ENCODE assay signal across 12 cellular contexts in the genomic region with DNA sequence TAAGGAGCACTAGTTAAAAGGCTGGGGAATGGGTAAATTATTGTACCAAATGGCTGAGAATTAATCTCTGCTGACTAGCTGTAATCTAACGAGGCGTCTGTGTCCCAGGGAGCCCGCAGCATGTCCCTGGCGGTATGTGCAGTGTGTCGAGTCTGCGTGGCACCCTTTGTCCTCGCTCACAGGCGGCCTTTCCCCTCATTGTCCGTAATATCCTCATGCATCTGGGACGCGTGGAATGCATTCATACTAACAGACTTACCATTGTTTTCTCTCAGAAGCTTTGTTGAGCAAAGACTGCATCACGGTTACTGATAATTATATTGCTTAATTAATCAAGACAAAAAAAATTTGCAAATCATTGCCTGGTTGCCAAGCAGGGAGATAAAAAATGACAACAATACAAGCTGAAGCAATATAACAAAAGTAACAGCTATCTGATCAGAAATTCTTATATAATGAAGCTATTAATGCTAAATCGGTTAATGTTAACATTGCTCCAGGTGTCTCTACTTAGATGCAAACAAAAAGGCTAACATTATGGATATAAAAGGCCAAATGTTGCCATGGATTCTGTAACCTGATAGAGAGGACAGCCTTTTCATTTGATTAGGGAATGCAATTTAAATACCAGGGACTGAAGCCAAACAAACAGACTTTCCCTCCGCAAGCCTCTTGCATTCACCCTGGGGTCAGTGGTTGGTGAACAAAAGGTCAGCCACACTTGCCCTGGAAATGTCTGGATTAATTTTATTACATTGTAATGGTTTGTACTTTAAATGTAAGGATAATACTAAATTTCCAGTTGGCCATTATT.
DNase-seq lines count a peak whose midpoint lies in the region; ATAC-seq and TF ChIP-seq lines count a peak whose summit lies in the region.
"Had no signal": no experiment of that assay in that cellular context is flagged by ENCODE, and none has a peak within 500 bp of the region (broad histone marks: within the 10 kb centered on the region; RNA-seq: fewer than 3 reads in every experiment).

No MANE protein-coding gene starts in this region.

- H3K36me3 ChIP-seq in esophagus squamous epithelium = peaks cover 0 to 79% (median 0%) of the 10 kb centered on the region in 3 donors

- peak; percentile 93 for DNase-seq in Ammon's horn (ENCODE audit: low spot score)
- peak; percentile 95 for DNase-seq in NCI-H1105 treated with DMSO at 0.1 percent for 48 hours (lab: John Stamatoyannopoulos, UW)
- no peak for DNase-seq in activated naive CD8-positive, alpha-beta T cell treated with anti-CD3 and anti-CD28 coated beads, Interleukin-2, amount 50 U/mL, for 24 hours
- DNase-seq in left kidney (ENCODE audit: low read depth, low spot score) = peak; percentile 45
- DNase-seq in stimulated activated CD4-positive, alpha-beta T cell treated with anti-CD3 and anti-CD28 coated beads, Interleukin-4, amount 100 ng/mL, for 4 hours = no peak
- no peak for DNase-seq in esophagus squamous epithelium (lab: John Stamatoyannopoulos, UW)
- no peak for DNase-seq in HT-29 (ENCODE audit: low spot score)
- DNase-seq: left colon, MV-4-11, T-helper 1 cell had no signal

- no peaks in the 10 kb centered on the region for H3K9me3 ChIP-seq in esophagus squamous epithelium
- H3K9me3 ChIP-seq: suprapubic skin had no signal

- TF ChIP-seq POLR2A in esophagus squamous epithelium (IDR thresholded peaks at IDR 0.05) = no peak

- H3K4me1 Mint-ChIP-seq in activated naive CD8-positive, alpha-beta T cell treated with anti-CD3 and anti-CD28 coated beads, Interleukin-2, amount 50 U/mL, for 24 hours = peaks cover 80% of the 10 kb centered on the region

- no peak overlapping the region for H3K4me3 ChIP-seq in esophagus squamous epithelium
- H3K4me3 ChIP-seq: suprapubic skin had no signal

- no peak for TF ChIP-seq CTCF in esophagus squamous epithelium (IDR thresholded peaks at IDR 0.05)

- peaks cover 53% of the 10 kb centered on the region for H3K36me3 Mint-ChIP-seq in activated naive CD8-positive, alpha-beta T cell treated with anti-CD3 and anti-CD28 coated beads, Interleukin-2, amount 50 U/mL, for 24 hours (ENCODE audit: low read depth)

- WGBS in esophagus squamous epithelium, 2 donors = 87 to 89% methylated on average over 14 of the region's 14 CpGs

- H3K27me3 ChIP-seq in esophagus squamous epithelium = no peaks in the 10 kb centered on the region
- H3K27me3 ChIP-seq: suprapubic skin had no signal

- no peaks in the 10 kb centered on the region for H3K4me1 ChIP-seq in esophagus squamous epithelium
- H3K4me1 ChIP-seq: suprapubic skin had no signal

- H3K9me3 Mint-ChIP-seq in activated naive CD8-positive, alpha-beta T cell treated with anti-CD3 and anti-CD28 coated beads, Interleukin-2, amount 50 U/mL, for 24 hours = no peaks in the 10 kb centered on the region

- H3K27ac Mint-ChIP-seq in activated naive CD8-positive, alpha-beta T cell treated with anti-CD3 and anti-CD28 coated beads, Interleukin-2, amount 50 U/mL, for 24 hours = peak overlapping the region; percentile 100

- H3K4me3 Mint-ChIP-seq in activated naive CD8-positive, alpha-beta T cell treated with anti-CD3 and anti-CD28 coated beads, Interleukin-2, amount 50 U/mL, for 24 hours = no peak overlapping the region

- ATAC-seq in activated naive CD8-positive, alpha-beta T cell treated with anti-CD3 and anti-CD28 coated beads, Interleukin-2, amount 50 U/mL, for 24 hours = no peak
- ATAC-seq in GM21737 (IDR thresholded peaks at IDR 0.05; ENCODE audit: unreplicated experiment) = no peak
- ATAC-seq: left colon had no signal

- peaks cover 2% of the 10 kb centered on the region for H3K27me3 Mint-ChIP-seq in activated naive CD8-positive, alpha-beta T cell treated with anti-CD3 and anti-CD28 coated beads, Interleukin-2, amount 50 U/mL, for 24 hours

- intact Hi-C loops in esophagus squamous epithelium (cut with DNase I) = no loop called here

- H3K27ac ChIP-seq in esophagus squamous epithelium = no peak overlapping the region
- H3K27ac ChIP-seq: suprapubic skin had no signal

Comparison
In these comparisons a context has a peak if more than half of its experiments do, and no peak if none do; other contexts are left out.
1. DNase-seq: peak in Ammon's horn (single experiment), NCI-H1105 treated with DMSO at 0.1 percent for 48 hours (single experiment) and left kidney (single experiment); none in activated naive CD8-positive, alpha-beta T cell treated with anti-CD3 and anti-CD28 coated beads, Interleukin-2, amount 50 U/mL, for 24 hours (single experiment), stimulated activated CD4-positive, alpha-beta T cell treated with anti-CD3 and anti-CD28 coated beads, Interleukin-4, amount 100 ng/mL, for 4 hours (0 of 2), esophagus squamous epithelium (single experiment) and HT-29 (single experiment).